In genomic region chr3:134592806-134593205, GRCh38 we compare ENCODE assay signal across 28 cellular contexts. TPM values are rescaled to one million over a fixed set of nuclear protein-coding genes. Genes with fewer than 3 reads are reported as not detected.
"Had no signal": no experiment of that assay in that cellular context is flagged by ENCODE, and none has a peak within 500 bp of the region (broad histone marks: within the 10 kb centered on the region; RNA-seq: fewer than 3 reads in every experiment).

No MANE protein-coding gene starts in this region.

- DNase-seq: natural killer cell; nucleus accumbens; pancreas; right cardiac atrium; right lobe of liver; sigmoid colon; small intestine; stimulated activated CD4-positive, alpha-beta T cell treated with anti-CD3 and anti-CD28 coated beads, Interleukin-15, amount 100 ng/mL, for 24 hours; stimulated activated CD4-positive, alpha-beta T cell treated with anti-CD3 and anti-CD28 coated beads, Interleukin-2, amount 100 ng/mL, for 24 hours; stimulated activated CD4-positive, alpha-beta T cell treated with anti-CD3 and anti-CD28 coated beads, Interleukin-2, amount 100 ng/mL, for 48 hours; stimulated activated CD4-positive, alpha-beta T cell treated with anti-CD3 and anti-CD28 coated beads, Interleukin-4, amount 100 ng/mL, for 24 hours; stimulated activated naive B cell treated with anti-CD40 and anti-IgM and Interleukin-4, amounts not matched to agents 10 μg/mL and 1 μg/mL and 100 μg/mL, for 72 hours; stimulated activated naive CD4-positive, alpha-beta T cell treated with Interleukin-2 at 50 U/mL for 16 hours; stomach; thyroid gland; trophoblast cell; upper lobe of left lung had no signal

- H3K27ac ChIP-seq: neural progenitor cell, pancreas, prostate gland, right lobe of liver, sigmoid colon, stomach, thoracic aorta, thyroid gland, tibial nerve, upper lobe of left lung, vagina had no signal

- H3K4me3 ChIP-seq: neural progenitor cell, pancreas, prostate gland, right lobe of liver, sigmoid colon, stomach, thoracic aorta, thyroid gland, tibial nerve, upper lobe of left lung, vagina had no signal

- H3K27me3 ChIP-seq: neural progenitor cell, pancreas, right lobe of liver, sigmoid colon, stomach, thyroid gland, tibial nerve, upper lobe of left lung, vagina had no signal

- H3K36me3 Mint-ChIP-seq: natural killer cell; stimulated activated effector memory CD8-positive, alpha-beta T cell treated with anti-CD3 and anti-CD28 coated beads, Interleukin-12 subunit alpha, Interleukin-12 subunit beta, amount 100 ng/mL, for 72 hours had no signal

- H3K4me1 ChIP-seq: neural progenitor cell, pancreas, prostate gland, right lobe of liver, sigmoid colon, stomach, tibial nerve, vagina had no signal

- H3K27ac Mint-ChIP-seq: natural killer cell; nephron; neural progenitor cell; stimulated activated effector memory CD8-positive, alpha-beta T cell treated with anti-CD3 and anti-CD28 coated beads, Interleukin-12 subunit alpha, Interleukin-12 subunit beta, amount 100 ng/mL, for 72 hours; stimulated activated naive B cell treated with anti-CD40 and anti-IgM and Interleukin-4, amounts not matched to agents 10 μg/mL and 1 μg/mL and 100 μg/mL, for 72 hours; stimulated activated naive CD8-positive, alpha-beta T cell treated with anti-CD3 and anti-CD28 coated beads, Interleukin-15, Interleukin-2, amounts not matched to agents 100 ng/mL and 50 ng/mL, for 24 hours had no signal

- H3K9me3 ChIP-seq: pancreas, prostate gland, right lobe of liver, sigmoid colon, stomach, thoracic aorta, thyroid gland, tibial nerve, upper lobe of left lung, vagina had no signal

- H3K36me3 ChIP-seq: neural progenitor cell, pancreas, prostate gland, right lobe of liver, sigmoid colon, stomach, thoracic aorta, thyroid gland, tibial nerve, upper lobe of left lung, vagina had no signal

- H3K4me3 Mint-ChIP-seq: natural killer cell; nephron; neural progenitor cell; stimulated activated effector memory CD8-positive, alpha-beta T cell treated with anti-CD3 and anti-CD28 coated beads, Interleukin-12 subunit alpha, Interleukin-12 subunit beta, amount 100 ng/mL, for 72 hours; stimulated activated naive B cell treated with anti-CD40 and anti-IgM and Interleukin-4, amounts not matched to agents 10 μg/mL and 1 μg/mL and 100 μg/mL, for 72 hours; stimulated activated naive CD8-positive, alpha-beta T cell treated with anti-CD3 and anti-CD28 coated beads, Interleukin-15, Interleukin-2, amounts not matched to agents 100 ng/mL and 50 ng/mL, for 24 hours had no signal

- H3K4me1 Mint-ChIP-seq: natural killer cell; nephron; neural progenitor cell; stimulated activated effector memory CD8-positive, alpha-beta T cell treated with anti-CD3 and anti-CD28 coated beads, Interleukin-12 subunit alpha, Interleukin-12 subunit beta, amount 100 ng/mL, for 72 hours; stimulated activated naive B cell treated with anti-CD40 and anti-IgM and Interleukin-4, amounts not matched to agents 10 μg/mL and 1 μg/mL and 100 μg/mL, for 72 hours had no signal

- H3K9me3 Mint-ChIP-seq: natural killer cell; nephron; stimulated activated effector memory CD8-positive, alpha-beta T cell treated with anti-CD3 and anti-CD28 coated beads, Interleukin-12 subunit alpha, Interleukin-12 subunit beta, amount 100 ng/mL, for 72 hours; stimulated activated naive B cell treated with anti-CD40 and anti-IgM and Interleukin-4, amounts not matched to agents 10 μg/mL and 1 μg/mL and 100 μg/mL, for 72 hours; stimulated activated naive CD8-positive, alpha-beta T cell treated with anti-CD3 and anti-CD28 coated beads, Interleukin-15, Interleukin-2, amounts not matched to agents 100 ng/mL and 50 ng/mL, for 24 hours had no signal

- ATAC-seq: natural killer cell; pancreas; right cardiac atrium; right lobe of liver; stimulated activated effector memory CD8-positive, alpha-beta T cell treated with anti-CD3 and anti-CD28 coated beads, Interleukin-12 subunit alpha, Interleukin-12 subunit beta, amount 100 ng/mL, for 72 hours; stimulated activated naive B cell treated with anti-CD40 and anti-IgM and Interleukin-4, amounts not matched to agents 10 μg/mL and 1 μg/mL and 100 μg/mL, for 72 hours had no signal

RNA-seq across cellular contexts. Expression of gene KY, which starts 58.0 kb away (rescaled TPM):
- total RNA-seq: osteocyte, pulmonary artery endothelial cell, right lobe of liver, subcutaneous adipose tissue had no signal
